ENCODE assay signal across 19 cellular contexts in the genomic region with DNA sequence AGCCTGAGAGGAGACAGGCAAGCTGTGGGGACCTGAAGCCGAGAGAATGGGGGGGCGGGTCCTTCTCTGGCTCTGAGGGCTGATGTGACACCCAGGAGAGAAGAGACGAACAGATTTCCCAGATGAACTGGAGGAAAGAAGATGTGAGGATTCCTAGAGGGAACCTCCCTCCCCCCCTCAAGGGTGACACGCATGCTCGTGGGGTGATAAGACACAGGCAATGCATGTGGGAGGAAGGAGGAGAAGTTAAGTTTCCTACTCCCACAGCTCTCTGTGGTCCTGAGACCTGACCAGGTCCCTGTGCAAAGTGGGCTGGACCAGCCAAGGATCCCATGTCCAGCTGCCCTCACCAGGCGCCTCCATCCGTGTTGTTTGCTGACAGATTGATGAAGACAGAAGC.
DNase-seq lines count a peak whose midpoint lies in the region; ATAC-seq and TF ChIP-seq lines count a peak whose summit lies in the region.
"Had no signal": no experiment of that assay in that cellular context is flagged by ENCODE, and none has a peak within 500 bp of the region (broad histone marks: within the 10 kb centered on the region; RNA-seq: fewer than 3 reads in every experiment).

No MANE protein-coding gene starts in this region.

- H3K4me1 ChIP-seq in esophagus squamous epithelium: peaks cover 58 to 84% (median 70%) of the 10 kb centered on the region in 3 donors
- H3K4me1 ChIP-seq in testis: peaks cover 16% of the 10 kb centered on the region

- WGBS in esophagus squamous epithelium, 2 donors: 79 to 84% methylated on average over 2 to 6 of the region's 7 CpGs
- 52 to 81% methylated on average over 7 of the region's 7 CpGs for WGBS in testis, 2 donors

- peaks cover 33% of the 10 kb centered on the region for H3K4me1 Mint-ChIP-seq in activated T-cell treated with anti-CD3 and anti-CD28 coated beads, Interleukin-2, amount 50 U/mL, for 24 hours (ENCODE audit: low read depth)

- no peak overlapping the region for H3K4me3 Mint-ChIP-seq in activated T-cell treated with anti-CD3 and anti-CD28 coated beads, Interleukin-2, amount 50 U/mL, for 24 hours
- H3K4me3 Mint-ChIP-seq: HFFc6 had no signal

- intact Hi-C loops in esophagus squamous epithelium (cut with DNase I): loop anchor here (5.0 kb wide), 1 partner anchor 35 kb away; no protein-coding TSS in a partner anchor
- intact Hi-C loops in testis (cut with DNase I; ENCODE audit: low total_unique reads): no loop called here

- no peak for ATAC-seq in GM21447 (IDR thresholded peaks at IDR 0.05; ENCODE audit: unreplicated experiment)

- H3K36me3 Mint-ChIP-seq in activated T-cell treated with anti-CD3 and anti-CD28 coated beads, Interleukin-2, amount 50 U/mL, for 24 hours (ENCODE audit: low read depth): no peaks in the 10 kb centered on the region

- H3K27ac ChIP-seq in esophagus squamous epithelium: peak overlapping the region in 3 of 4 donors; percentile 83 to 95 (median 88)
- no peak overlapping the region for H3K27ac ChIP-seq in testis
- H3K27ac ChIP-seq: HL-60 had no signal

- H3K27me3 Mint-ChIP-seq in activated T-cell treated with anti-CD3 and anti-CD28 coated beads, Interleukin-2, amount 50 U/mL, for 24 hours: no peaks in the 10 kb centered on the region

- H3K4me3 ChIP-seq in esophagus squamous epithelium (no peak overlapping the region), testis (no peak overlapping the region)
- H3K4me3 ChIP-seq: BLaER1 treated with 17β-estradiol and CSF1 and Interleukin-3, amounts not matched to agents 10 nM and 100 nM had no signal

- no peaks in the 10 kb centered on the region for H3K27me3 ChIP-seq in esophagus squamous epithelium
- H3K27me3 ChIP-seq in testis: no peaks in the 10 kb centered on the region
- H3K27me3 ChIP-seq: BLaER1 treated with 17β-estradiol and CSF1 and Interleukin-3, amounts not matched to agents 10 nM and 100 nM had no signal

- H3K27ac Mint-ChIP-seq in activated T-cell treated with anti-CD3 and anti-CD28 coated beads, Interleukin-2, amount 50 U/mL, for 24 hours: peak overlapping the region; percentile 44
- H3K27ac Mint-ChIP-seq: HFFc6 had no signal

- no peak for DNase-seq in activated T-cell treated with anti-CD3 and anti-CD28 coated beads, Interleukin-2, amount 50 U/mL, for 24 hours
- no peak for DNase-seq in activated T-cell treated with anti-CD3 and anti-CD28 coated beads, Interleukin-2, amount 50 U/mL, for 1 hour
- DNase-seq in SK-N-DZ (ENCODE audit: low spot score) (peak; percentile 34), esophagus squamous epithelium (lab: John Stamatoyannopoulos, UW) (no peak), testis (peak; percentile 31), HK-2 (ENCODE audit: unreplicated experiment) (no peak)
- DNase-seq: COR-L47, GF-D8, HFFc6, MV-4-11, NCI-H1417 treated with DMSO at 0.1 percent for 48 hours, NCI-H1930, NCI-H2171, NCI-H446, NCI-H69, SHP77 had no signal

- H3K9me3 ChIP-seq in esophagus squamous epithelium (no peaks in the 10 kb centered on the region), testis (no peaks in the 10 kb centered on the region)
- H3K9me3 ChIP-seq: BLaER1 treated with 17β-estradiol and CSF1 and Interleukin-3, amounts not matched to agents 10 nM and 100 nM had no signal

- TF ChIP-seq CTCF in esophagus squamous epithelium (IDR thresholded peaks at IDR 0.05): no peak
- no peak for TF ChIP-seq CTCF in testis (IDR thresholded peaks at IDR 0.05)

- H3K36me3 ChIP-seq in esophagus squamous epithelium: peaks cover 0 to 1% (median 0%) of the 10 kb centered on the region in 3 donors
- no peaks in the 10 kb centered on the region for H3K36me3 ChIP-seq in testis (ENCODE audit: low read depth, missing control alignments)

- no peak for TF ChIP-seq POLR2A in esophagus squamous epithelium (IDR thresholded peaks at IDR 0.05)
- TF ChIP-seq POLR2A in testis (IDR thresholded peaks at IDR 0.05): no peak

- H3K9me3 Mint-ChIP-seq in activated T-cell treated with anti-CD3 and anti-CD28 coated beads, Interleukin-2, amount 50 U/mL, for 24 hours: no peaks in the 10 kb centered on the region
- H3K9me3 Mint-ChIP-seq: HFFc6 had no signal

Comparison
In these comparisons a context has a peak if more than half of its experiments do, and no peak if none do; other contexts are left out.
1. DNase-seq: peak in SK-N-DZ (single experiment) and testis (single experiment); none in activated T-cell treated with anti-CD3 and anti-CD28 coated beads, Interleukin-2, amount 50 U/mL, for 24 hours (single experiment), activated T-cell treated with anti-CD3 and anti-CD28 coated beads, Interleukin-2, amount 50 U/mL, for 1 hour (single experiment), esophagus squamous epithelium (single experiment) and HK-2 (single experiment).
2. H3K27ac ChIP-seq: peak in esophagus squamous epithelium (3 of 4); none in testis (0 of 2).